ENCODE assay signal across 10 cellular contexts in the genomic region with DNA sequence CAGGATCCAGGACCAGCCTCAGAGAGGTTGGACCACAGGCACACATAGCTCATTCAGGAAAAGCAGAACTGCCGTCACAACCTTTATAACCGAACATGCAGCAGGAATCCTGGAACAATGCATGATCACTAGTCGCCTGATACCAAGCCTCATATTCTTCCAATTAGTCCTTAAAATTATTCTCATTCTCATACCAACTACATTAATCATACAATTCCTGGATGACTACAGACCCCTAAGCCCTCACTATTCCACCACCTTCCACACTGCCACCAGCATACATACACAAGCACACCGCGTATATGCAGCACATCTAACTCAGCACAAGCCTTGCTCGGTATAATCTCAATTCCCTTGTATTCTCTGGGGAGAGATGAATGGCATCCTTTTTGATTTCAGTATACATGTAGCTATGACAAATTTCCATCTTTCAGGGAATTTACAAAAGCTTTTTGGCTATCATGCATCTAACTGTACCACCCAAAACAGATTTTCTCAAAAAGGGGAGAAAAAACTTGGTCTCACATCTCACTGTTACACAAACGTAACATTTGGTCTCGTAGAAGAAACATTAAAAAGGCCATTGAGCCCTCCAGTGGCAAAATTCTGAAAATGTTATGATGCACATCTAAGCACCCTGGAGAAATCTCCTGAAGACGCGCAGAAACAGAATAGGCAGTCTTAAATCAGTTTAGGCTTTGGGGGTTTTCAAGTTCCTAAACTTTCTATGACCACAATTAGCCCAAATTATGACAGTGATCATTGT. TPM values are rescaled to one million over a fixed set of nuclear protein-coding genes. Genes with fewer than 3 reads are reported as not detected.
DNase-seq lines count a peak whose midpoint lies in the region; ATAC-seq, FAIRE-seq and TF ChIP-seq lines count a peak whose summit lies in the region.
"Had no signal": no experiment of that assay in that cellular context is flagged by ENCODE, and none has a peak within 500 bp of the region (broad histone marks: within the 10 kb centered on the region; RNA-seq: fewer than 3 reads in every experiment).

No MANE protein-coding gene starts in this region.

- no peaks in the 10 kb centered on the region for H3K9me3 Mint-ChIP-seq in activated T-cell treated with anti-CD3 and anti-CD28 coated beads, Interleukin-2, amount 50 U/mL, for 72 hours

- peak; percentile 26 to 32 for DNase-seq in AML-193 (lab: John Stamatoyannopoulos, UW)
- DNase-seq in GM23248, result peak; percentile 48
- no peak for DNase-seq in NCI-H2196 treated with DMSO at 0.1 percent for 48 hours (lab: John Stamatoyannopoulos, UW; ENCODE audit: unreplicated experiment)
- no peak for DNase-seq in stimulated activated naive CD4-positive, alpha-beta T cell (lab: John Stamatoyannopoulos, UW)
- no peak for DNase-seq in activated T-cell treated with anti-CD3 and anti-CD28 coated beads, Interleukin-2, amount 50 U/mL, for 72 hours
- DNase-seq: activated naive CD4-positive, alpha-beta T cell treated with Interleukin-2 at 50 U/mL for 16 hours had no signal

- H3K36me3 ChIP-seq in GM23248 (ENCODE audit: low read depth) (no peaks in the 10 kb centered on the region), liver (ENCODE audit: control insufficient read depth in 4 of 4, insufficient read depth in 3 of 4, low read depth in 1 of 4, low read length in 3 of 4) (no peaks in the 10 kb centered on the region)

- H3K27ac Mint-ChIP-seq in activated T-cell treated with anti-CD3 and anti-CD28 coated beads, Interleukin-2, amount 50 U/mL, for 72 hours, result no peak overlapping the region

- TF ChIP-seq RAD21 in liver (IDR thresholded peaks at IDR 0.05), result peak; percentile 25 to 36

- peak overlapping the region; percentile 35; the same call in 1 of the 2 replicates for H2AFZ ChIP-seq in GM23248

- H3K36me3 Mint-ChIP-seq in activated T-cell treated with anti-CD3 and anti-CD28 coated beads, Interleukin-2, amount 50 U/mL, for 72 hours (ENCODE audit: insufficient read depth in 2 of 2), result peaks cover 0 to 2% of the 10 kb centered on the region in 2 donors

- H3F3A ChIP-seq in GM23248 (ENCODE audit: insufficient read depth), result no peaks in the 10 kb centered on the region

- peak overlapping the region; percentile 66 for H3K4me2 ChIP-seq in GM23248 (ENCODE audit: unreplicated experiment)

- H3K4me1 Mint-ChIP-seq in activated T-cell treated with anti-CD3 and anti-CD28 coated beads, Interleukin-2, amount 50 U/mL, for 72 hours (ENCODE audit: low read depth), result peaks cover 10% of the 10 kb centered on the region

- H3K27me3 Mint-ChIP-seq in activated T-cell treated with anti-CD3 and anti-CD28 coated beads, Interleukin-2, amount 50 U/mL, for 72 hours (ENCODE audit: low read depth), result peaks cover 19% of the 10 kb centered on the region

- peak; percentile 3 for TF ChIP-seq CTCF in liver (IDR thresholded peaks at IDR 0.05; ENCODE audit: low read depth, low read length, missing input control)

- H3K27me3 ChIP-seq in GM23248 (replicated peaks; ENCODE audit: insufficient read depth), result peaks cover 11% of the 10 kb centered on the region; the same call in 1 of the 2 replicates
- H3K27me3 ChIP-seq in liver (ENCODE audit: control insufficient read depth in 4 of 4, insufficient read depth in 4 of 4, low read length in 3 of 4), result peaks cover 0 to 8% (median 1%) of the 10 kb centered on the region in 4 donors

- FAIRE-seq in TTC549 (lab: Jason Lieb, UNC), result peak; percentile 25
- FAIRE-seq: GM12891 had no signal

- in situ Hi-C loops in GM23248 (cut with MboI), result no loop called here

- H3K4me1 ChIP-seq in GM23248 (ENCODE audit: insufficient read depth), result no peaks in the 10 kb centered on the region
- no peaks in the 10 kb centered on the region for H3K4me1 ChIP-seq in liver (ENCODE audit: control insufficient read depth in 4 of 4, insufficient read depth in 4 of 4, low read length in 3 of 4)

- H3K9me2 ChIP-seq in GM23248 (ENCODE audit: insufficient read depth), result no peaks in the 10 kb centered on the region

- H3K4me3 ChIP-seq in GM23248 (peak overlapping the region; percentile 16; the same call in 1 of the 2 replicates), liver (ENCODE audit: low read depth in 1 of 3, low read length in 3 of 3) (no peak overlapping the region)

- no peaks in the 10 kb centered on the region for H3K79me2 ChIP-seq in GM23248 (ENCODE audit: insufficient read depth)

- H3K9me3 ChIP-seq in GM23248 (ENCODE audit: low read depth) (no peaks in the 10 kb centered on the region), liver (ENCODE audit: control insufficient read depth in 4 of 4, low read length in 3 of 4) (no peaks in the 10 kb centered on the region)

- 2 to 3% methylated on average over 10 of the region's 10 CpGs for WGBS in GM23248 (ENCODE audit: low coverage in 1 of 2, low lambda C conversion rate in 2 of 2, missing lambda C conversion rate in 2 of 2), 2 experiments
- WGBS in liver, result 64% methylated on average over 10 of the region's 10 CpGs

- no peak for ATAC-seq in GM19455 (IDR thresholded peaks at IDR 0.05; ENCODE audit: unreplicated experiment)
- ATAC-seq in activated T-cell treated with anti-CD3 and anti-CD28 coated beads, Interleukin-2, amount 50 U/mL, for 72 hours (replicated peaks in 1 of 2), result no peak

- H3K27ac ChIP-seq in GM23248 (no peak overlapping the region), liver (ENCODE audit: low read depth in 1 of 2, low read length in 2 of 2) (no peak overlapping the region)

- H3K9ac ChIP-seq in GM23248, result no peak overlapping the region
- H3K9ac ChIP-seq in liver (ENCODE audit: low read depth in 1 of 2, low read length in 2 of 2), result no peak overlapping the region

- H3K4me3 Mint-ChIP-seq in activated T-cell treated with anti-CD3 and anti-CD28 coated beads, Interleukin-2, amount 50 U/mL, for 72 hours, result no peak overlapping the region

- H4K20me1 ChIP-seq in GM23248 (ENCODE audit: insufficient read depth), result no peaks in the 10 kb centered on the region

TF ChIP-seq in liver, 16 proteins besides CTCF, POLR2A, EP300 and RAD21:
- no peak for TF ChIP-seq FOXA1 (IDR thresholded peaks at IDR 0.05)
- no peak for TF ChIP-seq EGR1 (IDR thresholded peaks at IDR 0.05; ENCODE audit: low read depth in 2 of 2)
- no peak for TF ChIP-seq NR2F2 (IDR thresholded peaks at IDR 0.05)
- TF ChIP-seq, protein P1, sequence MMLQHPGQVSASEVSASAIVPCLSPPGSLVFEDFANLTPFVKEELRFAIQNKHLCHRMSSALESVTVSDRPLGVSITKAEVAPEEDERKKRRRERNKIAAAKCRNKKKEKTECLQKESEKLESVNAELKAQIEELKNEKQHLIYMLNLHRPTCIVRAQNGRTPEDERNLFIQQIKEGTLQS (IDR thresholded peaks at IDR 0.05), result no peak
- TF ChIP-seq TAF1 (conservative IDR thresholded peaks at IDR 0.05), result no peak
- TF ChIP-seq, protein P2, sequence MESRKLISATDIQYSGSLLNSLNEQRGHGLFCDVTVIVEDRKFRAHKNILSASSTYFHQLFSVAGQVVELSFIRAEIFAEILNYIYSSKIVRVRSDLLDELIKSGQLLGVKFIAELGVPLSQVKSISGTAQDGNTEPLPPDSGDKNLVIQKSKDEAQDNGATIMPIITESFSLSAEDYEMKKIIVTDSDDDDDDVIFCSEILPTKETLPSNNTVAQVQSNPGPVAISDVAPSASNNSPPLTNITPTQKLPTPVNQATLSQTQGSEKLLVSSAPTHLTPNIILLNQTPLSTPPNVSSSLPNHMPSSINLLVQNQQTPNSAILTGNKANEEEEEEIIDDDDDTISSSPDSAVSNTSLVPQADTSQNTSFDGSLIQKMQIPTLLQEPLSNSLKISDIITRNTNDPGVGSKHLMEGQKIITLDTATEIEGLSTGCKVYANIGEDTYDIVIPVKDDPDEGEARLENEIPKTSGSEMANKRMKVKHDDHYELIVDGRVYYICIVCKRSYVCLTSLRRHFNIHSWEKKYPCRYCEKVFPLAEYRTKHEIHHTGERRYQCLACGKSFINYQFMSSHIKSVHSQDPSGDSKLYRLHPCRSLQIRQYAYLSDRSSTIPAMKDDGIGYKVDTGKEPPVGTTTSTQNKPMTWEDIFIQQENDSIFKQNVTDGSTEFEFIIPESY (IDR thresholded peaks at IDR 0.05), result no peak
- TF ChIP-seq, protein P3, sequence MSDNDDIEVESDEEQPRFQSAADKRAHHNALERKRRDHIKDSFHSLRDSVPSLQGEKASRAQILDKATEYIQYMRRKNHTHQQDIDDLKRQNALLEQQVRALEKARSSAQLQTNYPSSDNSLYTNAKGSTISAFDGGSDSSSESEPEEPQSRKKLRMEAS (IDR thresholded peaks at IDR 0.05), result no peak
- TF ChIP-seq SP1 (IDR thresholded peaks at IDR 0.05), result no peak

RNA-seq across cellular contexts. Expression of a gene that starts 46.2 kb away (rescaled TPM):
- not detected in 2 replicates for total RNA-seq in GM23248 (2014; rRNA removed; shearing (Covaris generic))
- polyA plus RNA-seq in GM23248 (2016; fragmentation: Nextera tagmentation; extraction: Ambion mirVana) (0.08 and 0.23 TPM in 2 replicates), liver (1 to 10 TPM in 1 of 2 donors, under 1 TPM in 1; 0.67 to 3.0 TPM)
- total RNA-seq in liver, result 1 to 10 TPM; 5.7 to 7.6 TPM
- total RNA-seq in activated T-cell treated with anti-CD3 and anti-CD28 coated beads, Interleukin-2, amount 50 U/mL, for 72 hours, result 1 to 10 TPM in 1 of 2 donors, under 1 TPM in 1; 0.28 to 1.2 TPM

Comparison
In these comparisons a context has a peak if more than half of its experiments do, and no peak if none do; other contexts are left out.
1. DNase-seq: peak in AML-193 (2 of 2) and GM23248 (single experiment); none in NCI-H2196 treated with DMSO at 0.1 percent for 48 hours (single experiment), stimulated activated naive CD4-positive, alpha-beta T cell (0 of 6) and activated T-cell treated with anti-CD3 and anti-CD28 coated beads, Interleukin-2, amount 50 U/mL, for 72 hours (0 of 2).